Comparison of ENCODE assay signal across 21 cellular contexts in the genomic region with DNA sequence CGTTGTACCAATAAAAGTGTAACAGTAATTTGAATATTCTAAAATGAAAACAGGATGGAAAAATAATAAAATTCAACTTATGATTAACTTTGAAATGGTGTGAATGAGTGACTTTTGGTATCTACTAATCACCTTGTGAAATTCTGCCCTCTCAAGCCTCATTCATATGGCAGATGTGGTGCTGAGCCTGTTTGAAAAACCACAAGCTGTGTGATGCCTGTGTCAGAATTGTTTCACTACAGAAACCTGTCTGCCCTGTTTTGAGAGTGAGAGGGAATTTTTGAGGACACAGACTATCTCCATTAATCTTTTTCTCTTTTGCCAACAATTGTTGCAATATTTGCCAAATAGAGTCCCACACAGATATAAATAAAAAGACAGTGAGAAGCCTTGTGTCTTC. TPM values are rescaled to one million over a fixed set of nuclear protein-coding genes. Genes with fewer than 3 reads are reported as not detected.
DNase-seq lines count a peak whose midpoint lies in the region; ATAC-seq and TF ChIP-seq lines count a peak whose summit lies in the region.
"Had no signal": no experiment of that assay in that cellular context is flagged by ENCODE, and none has a peak within 500 bp of the region (broad histone marks: within the 10 kb centered on the region; RNA-seq: fewer than 3 reads in every experiment).

No MANE protein-coding gene starts in this region.

- H3K4me3 Mint-ChIP-seq in activated CD8-positive, alpha-beta memory T cell treated with anti-CD3 and anti-CD28 coated beads, Interleukin-2, amount 10 ng/mL, durations not matched to agents 7 days and 5 days, result no peak overlapping the region
- H3K4me3 Mint-ChIP-seq: activated naive CD8-positive, alpha-beta T cell treated with anti-CD3 and anti-CD28 coated beads, Interleukin-2, amount 10 ng/mL, durations not matched to agents 7 days and 5 days; nephron progenitor cell; stimulated activated naive CD8-positive, alpha-beta T cell treated with anti-CD3 and anti-CD28 coated beads, Interleukin-15, Interleukin-2, amounts not matched to agents 100 ng/mL and 50 ng/mL, for 24 hours had no signal

- no peaks in the 10 kb centered on the region for H3K9me3 ChIP-seq in colonic mucosa
- H3K9me3 ChIP-seq: right atrium auricular region, SJSA1 had no signal

- H3K27ac Mint-ChIP-seq in activated CD8-positive, alpha-beta memory T cell treated with anti-CD3 and anti-CD28 coated beads, Interleukin-2, amount 10 ng/mL, durations not matched to agents 7 days and 5 days, result no peak overlapping the region
- H3K27ac Mint-ChIP-seq: activated naive CD8-positive, alpha-beta T cell treated with anti-CD3 and anti-CD28 coated beads, Interleukin-2, amount 10 ng/mL, durations not matched to agents 7 days and 5 days; nephron progenitor cell; stimulated activated naive CD8-positive, alpha-beta T cell treated with anti-CD3 and anti-CD28 coated beads, Interleukin-15, Interleukin-2, amounts not matched to agents 100 ng/mL and 50 ng/mL, for 24 hours had no signal

- H3K4me3 ChIP-seq in GM12865 (ENCODE audit: low read depth, low read length) (no peak overlapping the region), colonic mucosa (no peak overlapping the region)
- H3K4me3 ChIP-seq: hepatocyte, right atrium auricular region, SJSA1 had no signal

- peak; percentile 39 for ATAC-seq in GM18868 (IDR thresholded peaks at IDR 0.05; ENCODE audit: unreplicated experiment)
- ATAC-seq in GM21723 (IDR thresholded peaks at IDR 0.05; ENCODE audit: unreplicated experiment), result peak; percentile 30
- ATAC-seq in HG03432 (IDR thresholded peaks at IDR 0.05; ENCODE audit: unreplicated experiment), result peak; percentile 37
- ATAC-seq in activated CD8-positive, alpha-beta memory T cell treated with anti-CD3 and anti-CD28 coated beads, Interleukin-2, amount 10 ng/mL, durations not matched to agents 7 days and 5 days, result no peak
- ATAC-seq: left ventricle myocardium superior had no signal

- H3K27me3 ChIP-seq in colonic mucosa, result no peaks in the 10 kb centered on the region
- H3K27me3 ChIP-seq: hepatocyte, right atrium auricular region, SJSA1 had no signal

- TF ChIP-seq CTCF in GM12865 (IDR thresholded peaks at IDR 0.05; ENCODE audit: insufficient read depth, low read depth, low read length, missing control alignments) (no peak), colonic mucosa (IDR thresholded peaks at IDR 0.05) (no peak)

- H3K27me3 Mint-ChIP-seq in activated CD8-positive, alpha-beta memory T cell treated with anti-CD3 and anti-CD28 coated beads, Interleukin-2, amount 10 ng/mL, durations not matched to agents 7 days and 5 days, result peaks cover 29% of the 10 kb centered on the region

- intact Hi-C loops in colonic mucosa (cut with DNase I), result no loop called here

- H3K36me3 Mint-ChIP-seq in activated CD8-positive, alpha-beta memory T cell treated with anti-CD3 and anti-CD28 coated beads, Interleukin-2, amount 10 ng/mL, durations not matched to agents 7 days and 5 days, result no peaks in the 10 kb centered on the region
- H3K36me3 Mint-ChIP-seq: activated naive CD8-positive, alpha-beta T cell treated with anti-CD3 and anti-CD28 coated beads, Interleukin-2, amount 10 ng/mL, durations not matched to agents 7 days and 5 days had no signal

- no peak overlapping the region for H3K9ac ChIP-seq in colonic mucosa (ENCODE audit: low read depth in 2 of 2, low read length in 2 of 2)

- in situ Hi-C loops in KBM-7 (cut with MboI; ENCODE audit: low pct_unique_long_range_greater_than_20kb, low sequenced_read_pairs), result no loop called here

- H3K9me3 Mint-ChIP-seq in activated CD8-positive, alpha-beta memory T cell treated with anti-CD3 and anti-CD28 coated beads, Interleukin-2, amount 10 ng/mL, durations not matched to agents 7 days and 5 days (ENCODE audit: low read depth), result no peaks in the 10 kb centered on the region
- H3K9me3 Mint-ChIP-seq: activated naive CD8-positive, alpha-beta T cell treated with anti-CD3 and anti-CD28 coated beads, Interleukin-2, amount 10 ng/mL, durations not matched to agents 7 days and 5 days; nephron progenitor cell; stimulated activated naive CD8-positive, alpha-beta T cell treated with anti-CD3 and anti-CD28 coated beads, Interleukin-15, Interleukin-2, amounts not matched to agents 100 ng/mL and 50 ng/mL, for 24 hours had no signal

- H3K4me1 Mint-ChIP-seq in activated CD8-positive, alpha-beta memory T cell treated with anti-CD3 and anti-CD28 coated beads, Interleukin-2, amount 10 ng/mL, durations not matched to agents 7 days and 5 days, result peaks cover 24% of the 10 kb centered on the region

- DNase-seq in GM12865 (ENCODE audit: low read depth) (peak; percentile 71), colonic mucosa (no peak), KBM-7 (no peak)
- DNase-seq in activated T-cell treated with anti-CD3 and anti-CD28 coated beads, Interleukin-2, amount 50 U/mL, for 1 hour, result no peak
- no peak for DNase-seq in activated CD8-positive, alpha-beta memory T cell treated with anti-CD3 and anti-CD28 coated beads, Interleukin-2, amount 10 ng/mL, durations not matched to agents 7 days and 5 days
- DNase-seq: activated CD8-positive, alpha-beta memory T cell treated with anti-CD3 and anti-CD28 coated beads, Interleukin-2, amount 50 U/mL, for 4 hours; activated naive CD8-positive, alpha-beta T cell treated with anti-CD3 and anti-CD28 coated beads, Interleukin-2, amount 10 ng/mL, durations not matched to agents 7 days and 5 days; AML-193; erythroblast; left ventricle myocardium superior; NCI-H2029 treated with DMSO at 0.1 percent for 48 hours; nephron progenitor cell had no signal

- no peak overlapping the region for H3K27ac ChIP-seq in colonic mucosa
- H3K27ac ChIP-seq: hepatocyte, right atrium auricular region, SJSA1 had no signal

- peaks cover 3% of the 10 kb centered on the region for H3K4me1 ChIP-seq in colonic mucosa

- H3K36me3 ChIP-seq in colonic mucosa, result no peaks in the 10 kb centered on the region
- H3K36me3 ChIP-seq: right atrium auricular region, SJSA1 had no signal

- CTCF ChIA-PET in activated CD8-positive, alpha-beta memory T cell treated with anti-CD3 and anti-CD28 coated beads, Interleukin-2, amount 10 ng/mL, durations not matched to agents 7 days and 5 days (lab: Charles Lee), result interaction anchor here (1.2 to 1.8 kb wide), 3 partner anchors 53 to 125 kb away, joined by 3 read pairs; no protein-coding TSS in a partner anchor

RNA-seq across cellular contexts. Expression of a gene that starts 3.9 kb away (rescaled TPM):
- not detected for total RNA-seq in colonic mucosa
- not detected for total RNA-seq in activated CD8-positive, alpha-beta memory T cell treated with anti-CD3 and anti-CD28 coated beads, Interleukin-2, amount 10 ng/mL, durations not matched to agents 7 days and 5 days
- total RNA-seq: activated naive CD8-positive, alpha-beta T cell treated with anti-CD3 and anti-CD28 coated beads, Interleukin-2, amount 10 ng/mL, durations not matched to agents 7 days and 5 days; cerebellum; H4; hepatocyte; left ventricle myocardium superior; right atrium auricular region; SJSA1 had no signal

RNA-seq across cellular contexts. Expression of a gene that starts 5.2 kb away (rescaled TPM):
- not detected for total RNA-seq in colonic mucosa
- not detected for total RNA-seq in activated CD8-positive, alpha-beta memory T cell treated with anti-CD3 and anti-CD28 coated beads, Interleukin-2, amount 10 ng/mL, durations not matched to agents 7 days and 5 days
- total RNA-seq: activated naive CD8-positive, alpha-beta T cell treated with anti-CD3 and anti-CD28 coated beads, Interleukin-2, amount 10 ng/mL, durations not matched to agents 7 days and 5 days; cerebellum; H4; hepatocyte; left ventricle myocardium superior; right atrium auricular region; SJSA1 had no signal
